ENCODE assay signal across 9 cellular contexts in the genomic region with DNA sequence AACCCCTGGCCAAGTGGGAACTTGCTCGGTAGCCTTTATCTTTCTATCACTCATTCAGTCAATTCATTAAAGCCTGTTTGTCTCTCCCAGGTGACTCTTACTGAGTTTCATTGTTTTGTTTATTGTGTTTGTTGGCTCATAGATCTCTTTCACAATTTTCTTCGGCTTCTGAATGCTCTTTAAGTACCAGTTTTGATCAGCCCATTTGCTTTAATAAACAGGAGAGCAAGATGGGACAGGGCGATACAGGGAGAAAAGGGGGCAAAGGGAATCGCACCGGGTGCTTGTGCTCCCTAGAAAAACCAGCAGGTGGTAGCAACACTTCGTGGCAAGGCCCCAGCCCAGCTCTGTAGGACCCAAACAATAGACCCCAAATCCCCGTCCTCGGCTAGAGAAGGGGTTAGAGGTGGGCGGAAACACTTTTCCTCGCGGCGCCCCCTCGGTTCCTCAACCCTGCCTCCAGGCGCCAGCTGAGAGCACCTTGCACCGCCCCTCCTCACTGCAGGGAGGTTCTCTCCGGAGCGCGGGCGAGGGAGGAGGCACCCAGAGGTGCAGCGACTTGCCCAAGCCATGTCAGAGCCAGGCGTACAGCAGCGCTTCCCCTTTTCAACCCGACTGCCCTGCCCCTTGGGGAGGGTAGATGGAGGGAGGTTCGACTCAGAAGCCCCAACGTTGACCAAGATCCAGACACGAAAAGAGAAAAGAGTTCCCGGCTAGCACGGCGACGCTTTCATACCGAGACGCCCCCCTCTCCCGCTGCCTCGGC. TPM values are rescaled to one million over a fixed set of nuclear protein-coding genes. Genes with fewer than 3 reads are reported as not detected.
DNase-seq lines count a peak whose midpoint lies in the region; ATAC-seq lines count a peak whose summit lies in the region.
"Had no signal": no experiment of that assay in that cellular context is flagged by ENCODE, and none has a peak within 500 bp of the region (broad histone marks: within the 10 kb centered on the region; RNA-seq: fewer than 3 reads in every experiment).

No MANE protein-coding gene starts in this region.

- peak overlapping the region; percentile 92 for H3K4me3 Mint-ChIP-seq in activated CD8-positive, alpha-beta T cell treated with anti-CD3 and anti-CD28 coated beads, Interleukin-2, amount 10 ng/mL, durations not matched to agents 7 days and 5 days

- peak overlapping the region; percentile 26 for H3K27ac ChIP-seq in mesendoderm (ENCODE audit: low read depth, low read length)

- H3K36me3 ChIP-seq in endocrine pancreas (ENCODE audit: control insufficient read depth, insufficient read depth, low read length) (no peaks in the 10 kb centered on the region), mesendoderm (ENCODE audit: control insufficient read depth, insufficient read depth, low read length) (no peaks in the 10 kb centered on the region)

- peak overlapping the region; percentile 64 for H3K4me3 ChIP-seq in endocrine pancreas (ENCODE audit: control insufficient read depth, insufficient read depth, low read length)
- H3K4me3 ChIP-seq in mesendoderm (ENCODE audit: low read length), result peak overlapping the region; percentile 84

- H3K4me1 Mint-ChIP-seq in activated CD8-positive, alpha-beta T cell treated with anti-CD3 and anti-CD28 coated beads, Interleukin-2, amount 10 ng/mL, durations not matched to agents 7 days and 5 days (ENCODE audit: low read depth), result peaks cover 3% of the 10 kb centered on the region

- H3K23ac ChIP-seq in mesendoderm (ENCODE audit: low read length), result no peak overlapping the region

- no peaks in the 10 kb centered on the region for H3K36me3 Mint-ChIP-seq in activated CD8-positive, alpha-beta T cell treated with anti-CD3 and anti-CD28 coated beads, Interleukin-2, amount 10 ng/mL, durations not matched to agents 7 days and 5 days (ENCODE audit: low read depth)

- H3K4me2 ChIP-seq in mesendoderm (ENCODE audit: low read length), result peak overlapping the region; percentile 91

- H3K4ac ChIP-seq in mesendoderm (ENCODE audit: low read depth, low read length), result no peak overlapping the region

- no peaks in the 10 kb centered on the region for H3K9me3 ChIP-seq in endocrine pancreas (ENCODE audit: control insufficient read depth, low read length)

- H3K27me3 Mint-ChIP-seq in activated CD8-positive, alpha-beta T cell treated with anti-CD3 and anti-CD28 coated beads, Interleukin-2, amount 10 ng/mL, durations not matched to agents 7 days and 5 days (ENCODE audit: low read depth), result peaks cover 23% of the 10 kb centered on the region

- peak overlapping the region; percentile 52 for H2BK5ac ChIP-seq in mesendoderm (ENCODE audit: low read length)

- no peaks in the 10 kb centered on the region for H3K27me3 ChIP-seq in endocrine pancreas (ENCODE audit: control insufficient read depth, insufficient read depth, low read length)
- H3K27me3 ChIP-seq in mesendoderm (ENCODE audit: insufficient read depth, low read length, poor library complexity), result no peaks in the 10 kb centered on the region

- CTCF ChIA-PET in activated CD8-positive, alpha-beta T cell treated with anti-CD3 and anti-CD28 coated beads, Interleukin-2, amount 10 ng/mL, durations not matched to agents 7 days and 5 days (lab: Charles Lee), result interaction anchor here (0.6 to 3.2 kb wide), 23 partner anchors 9 to 531 kb away, joined by 3 to 32 read pairs (median 4); no protein-coding TSS in a partner anchor

- no peaks in the 10 kb centered on the region for H3K79me1 ChIP-seq in mesendoderm (ENCODE audit: low read length)

- peak overlapping the region; percentile 94 for H3K18ac ChIP-seq in mesendoderm (ENCODE audit: low read length)

- H3K4me1 ChIP-seq in endocrine pancreas (ENCODE audit: control insufficient read depth, insufficient read depth, low read length) (no peaks in the 10 kb centered on the region), mesendoderm (ENCODE audit: control insufficient read depth, low read depth, low read length) (no peaks in the 10 kb centered on the region)

- H3K9me3 Mint-ChIP-seq in activated CD8-positive, alpha-beta T cell treated with anti-CD3 and anti-CD28 coated beads, Interleukin-2, amount 10 ng/mL, durations not matched to agents 7 days and 5 days (ENCODE audit: insufficient read depth), result no peaks in the 10 kb centered on the region

- peak; percentile 86 for ATAC-seq in GM18858 (IDR thresholded peaks at IDR 0.05; ENCODE audit: unreplicated experiment)
- ATAC-seq in HG03095 (IDR thresholded peaks at IDR 0.05; ENCODE audit: unreplicated experiment), result peak; percentile 79
- ATAC-seq in activated CD8-positive, alpha-beta T cell treated with anti-CD3 and anti-CD28 coated beads, Interleukin-2, amount 10 ng/mL, durations not matched to agents 7 days and 5 days, result peak; percentile 87

- H4K5ac ChIP-seq in mesendoderm (ENCODE audit: low read length), result no peak overlapping the region

- no peak overlapping the region for H2AK5ac ChIP-seq in mesendoderm (ENCODE audit: low read length)

- POLR2A ChIA-PET in activated CD8-positive, alpha-beta T cell treated with anti-CD3 and anti-CD28 coated beads, Interleukin-2, amount 10 ng/mL, durations not matched to agents 7 days and 5 days (lab: Charles Lee), result interaction anchor here (0.6 to 1.8 kb wide), 5 partner anchors 11 to 73 kb away, joined by 3 to 6 read pairs (median 3); no protein-coding TSS in a partner anchor

- no CpG with 5 or more reads among the region's 34 CpGs for WGBS in mesendoderm (ENCODE audit: extremely low coverage, insufficient coverage, low lambda C conversion rate)

- no peak overlapping the region for H2BK15ac ChIP-seq in mesendoderm (replicated peaks; ENCODE audit: low read depth)

- no peak overlapping the region for H2BK120ac ChIP-seq in mesendoderm (ENCODE audit: low read depth, low read length)

- H3K27ac Mint-ChIP-seq in activated CD8-positive, alpha-beta T cell treated with anti-CD3 and anti-CD28 coated beads, Interleukin-2, amount 10 ng/mL, durations not matched to agents 7 days and 5 days, result peak overlapping the region; percentile 47

- no peak overlapping the region for H4K8ac ChIP-seq in mesendoderm (ENCODE audit: low read depth, low read length)

- peak overlapping the region; percentile 77 for H3K9ac ChIP-seq in endocrine pancreas (ENCODE audit: control insufficient read depth, insufficient read depth, low read length)
- H3K9ac ChIP-seq in mesendoderm (ENCODE audit: low read length), result peak overlapping the region; percentile 80

- DNase-seq in AG08396 (ENCODE audit: low spot score) (peak; percentile 79), NCI-H748 treated with DMSO at 0.1 percent for 48 hours (lab: John Stamatoyannopoulos, UW) (peak; percentile 34), mesendoderm (peak; percentile 83)
- DNase-seq in activated CD8-positive, alpha-beta T cell treated with anti-CD3 and anti-CD28 coated beads, Interleukin-2, amount 10 ng/mL, durations not matched to agents 7 days and 5 days, result peak; percentile 77
- peak; percentile 42 to 44 for DNase-seq in stimulated activated CD8-positive, alpha-beta memory T cell treated with anti-CD3 and anti-CD28 coated beads, Interleukin-15, amount 100 ng/mL, for 48 hours (ENCODE audit: low read depth in 2 of 2)

- H3K79me2 ChIP-seq in mesendoderm (ENCODE audit: control insufficient read depth, insufficient read depth, low read length), result no peaks in the 10 kb centered on the region

- H3K56ac ChIP-seq in mesendoderm (ENCODE audit: low read length), result peak overlapping the region; percentile 94

RNA-seq across cellular contexts. Expression of gene EPHB6, which starts 1.0 kb away (rescaled TPM):
- 1 to 10 TPM; 7.0 TPM for total RNA-seq in activated CD8-positive, alpha-beta T cell treated with anti-CD3 and anti-CD28 coated beads, Interleukin-2, amount 10 ng/mL, durations not matched to agents 7 days and 5 days
- polyA plus RNA-seq in mesendoderm (2013, experiment 1 of 2), result 5.5 TPM
- 5.0 TPM for polyA plus RNA-seq in mesendoderm (2013, experiment 2 of 2)

RNA-seq across cellular contexts. Expression of gene TRPV6, which starts 31.6 kb away (rescaled TPM):
- total RNA-seq in activated CD8-positive, alpha-beta T cell treated with anti-CD3 and anti-CD28 coated beads, Interleukin-2, amount 10 ng/mL, durations not matched to agents 7 days and 5 days, result not detected
- 0.87 TPM for polyA plus RNA-seq in mesendoderm (2013, experiment 1 of 2)
- 0.71 TPM for polyA plus RNA-seq in mesendoderm (2013, experiment 2 of 2)
- total RNA-seq: T-helper 2 cell treated with Interferon-gamma antibody and Interleukin-4, amounts not matched to agents 100 ng/mL and 5 ng/mL, for 36 hours had no signal

Comparison
In these comparisons a context has a peak if more than half of its experiments do, and no peak if none do; other contexts are left out.
1. Peak in every context shown above with its lines: DNase-seq, ATAC-seq, H3K4me3 ChIP-seq and H3K27ac ChIP-seq.